Comparison of ENCODE assay signal across 29 cellular contexts in the genomic region with DNA sequence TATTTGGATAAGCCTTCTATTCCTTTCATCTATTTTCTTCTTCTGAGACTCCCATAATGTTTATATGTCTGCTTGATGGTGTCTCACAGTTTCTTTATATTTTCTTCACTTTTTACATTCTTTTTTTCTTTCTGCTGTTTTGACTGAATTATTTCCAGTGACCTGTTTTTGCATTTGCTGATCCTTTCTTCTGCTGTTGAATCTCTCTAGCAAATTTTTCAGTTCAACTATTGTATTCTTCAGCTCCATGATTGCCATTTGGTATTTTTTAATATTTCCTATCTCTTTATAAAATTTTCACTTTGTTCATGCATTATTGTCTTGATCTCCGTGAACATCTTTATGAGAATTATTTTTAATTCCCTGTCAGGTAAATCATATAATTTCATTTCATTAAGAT.
"Had no signal": no experiment of that assay in that cellular context is flagged by ENCODE, and none has a peak within 500 bp of the region (broad histone marks: within the 10 kb centered on the region; RNA-seq: fewer than 3 reads in every experiment).

No MANE protein-coding gene starts in this region.

- H3K27ac Mint-ChIP-seq: dendritic cell treated with granulocyte-macrophage colony-stimulating factor and Interleukin-4, amounts not matched to agents 40 ng/mL and 50 ng/mL, for 4 days; effector memory CD8-positive, alpha-beta T cell; endodermal cell had no signal

- H3K9me3 ChIP-seq: gastrocnemius medialis had no signal

- H3K27ac ChIP-seq: colonic mucosa, coronary artery, epithelial cell of prostate, esophagus muscularis mucosa, esophagus squamous epithelium, foreskin keratinocyte, gastrocnemius medialis, gastroesophageal sphincter, heart left ventricle, heart right ventricle had no signal

- H3K4me3 ChIP-seq: colonic mucosa, coronary artery, dorsolateral prefrontal cortex, esophagus muscularis mucosa, esophagus squamous epithelium, gastrocnemius medialis, gastroesophageal sphincter, heart left ventricle, heart right ventricle had no signal

- H3K4me3 Mint-ChIP-seq: dendritic cell treated with granulocyte-macrophage colony-stimulating factor and Interleukin-4, amounts not matched to agents 40 ng/mL and 50 ng/mL, for 4 days; effector memory CD8-positive, alpha-beta T cell; endodermal cell had no signal

- DNase-seq: colonic mucosa; cortex of kidney; dermis blood vessel endothelial cell; dorsolateral prefrontal cortex; effector CD4-positive, alpha-beta T cell; effector CD8-positive, alpha-beta T cell; effector memory CD4-positive, alpha-beta T cell; effector memory CD8-positive, alpha-beta T cell; endodermal cell; erythroblast; esophagus squamous epithelium; foreskin fibroblast; foreskin keratinocyte; foreskin melanocyte; gastrocnemius medialis; glutamatergic neuron; head of caudate nucleus; heart left ventricle; heart right ventricle had no signal

- H3K4me1 ChIP-seq: colonic mucosa, esophagus muscularis mucosa, esophagus squamous epithelium, foreskin keratinocyte, gastrocnemius medialis, gastroesophageal sphincter, heart left ventricle, heart right ventricle had no signal

- ATAC-seq: effector memory CD8-positive, alpha-beta T cell; esophagus mucosa; foreskin keratinocyte; gastrocnemius medialis; gastroesophageal sphincter; heart left ventricle; heart right ventricle had no signal

- H3K36me3 ChIP-seq: colonic mucosa, esophagus muscularis mucosa, esophagus squamous epithelium, gastrocnemius medialis, gastroesophageal sphincter, heart left ventricle, heart right ventricle had no signal

- FAIRE-seq: colon, endometrium, endothelial cell of umbilical vein, frontal cortex had no signal

- H3K27me3 ChIP-seq: colonic mucosa, dorsolateral prefrontal cortex, esophagus muscularis mucosa, esophagus squamous epithelium, foreskin keratinocyte, gastrocnemius medialis, gastroesophageal sphincter, heart left ventricle, heart right ventricle had no signal

- H3K4me1 Mint-ChIP-seq: endodermal cell had no signal

- H3K27me3 Mint-ChIP-seq: dendritic cell treated with granulocyte-macrophage colony-stimulating factor and Interleukin-4, amounts not matched to agents 40 ng/mL and 50 ng/mL, for 4 days had no signal
